In the genomic region with DNA sequence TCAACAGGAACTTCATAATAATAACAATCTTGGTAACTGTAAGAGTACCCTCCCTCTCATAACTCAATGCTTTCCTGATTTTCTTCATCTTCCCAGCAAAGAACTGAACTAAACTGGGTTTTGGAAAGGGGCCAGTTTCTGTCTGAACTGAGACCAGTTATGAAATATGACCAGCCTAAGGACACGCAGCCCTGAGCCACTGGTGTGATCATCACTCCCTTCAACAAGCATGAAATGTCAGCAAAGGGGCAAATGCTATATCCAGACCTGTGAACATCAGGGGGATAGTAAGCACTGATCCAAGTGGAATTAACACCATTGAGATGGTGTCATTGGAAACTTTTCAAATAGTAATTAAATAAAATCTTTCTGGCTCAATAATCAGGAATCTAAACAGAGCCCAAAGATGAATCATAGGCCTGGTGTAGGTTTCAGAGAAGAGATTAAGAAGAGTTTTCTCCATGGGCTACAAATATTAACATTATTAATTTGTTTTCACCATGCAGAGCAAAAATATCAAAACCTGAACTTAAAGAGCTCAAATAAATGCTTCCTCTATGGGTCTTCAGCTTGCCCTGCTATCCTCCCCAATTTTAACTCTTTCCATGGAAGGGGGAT, we compare ENCODE assay signal across 15 cellular contexts.
A peak's percentile ranks its signal among the peaks of the same experiment; 100 is the strongest.
DNase-seq lines count a peak whose midpoint lies in the region; ATAC-seq and TF ChIP-seq lines count a peak whose summit lies in the region.
"Had no signal": no experiment of that assay in that cellular context is flagged by ENCODE, and none has a peak within 500 bp of the region (broad histone marks: within the 10 kb centered on the region; RNA-seq: fewer than 3 reads in every experiment).

No MANE protein-coding gene starts in this region.

- intact Hi-C loops in Right ventricle myocardium inferior (cut with DNase I), result no loop called here
- intact Hi-C loops in cardiac septum (cut with DNase I), result no loop called here
- intact Hi-C loops in esophagus squamous epithelium (cut with DNase I), result no loop called here
- intact Hi-C loops in activated CD4-positive, alpha-beta T cell treated with anti-CD3 and anti-CD28 coated beads, Interleukin-2, amount 10 ng/mL, durations not matched to agents 24 days and 14 days (cut with micrococcal nuclease), result no loop called here

- H3K9me3 ChIP-seq in esophagus squamous epithelium (no peaks in the 10 kb centered on the region), muscle layer of duodenum (ENCODE audit: control insufficient read depth in 1 of 2, low read length in 2 of 2) (no peaks in the 10 kb centered on the region)
- H3K9me3 ChIP-seq: SJSA1 had no signal

- 33% methylated on average over 1 of the region's 1 CpG for WGBS in esophagus squamous epithelium, 2 donors

- H3K4me3 Mint-ChIP-seq in activated CD4-positive, alpha-beta T cell treated with anti-CD3 and anti-CD28 coated beads, Interleukin-2, amount 10 ng/mL, durations not matched to agents 24 days and 14 days, result no peak overlapping the region
- H3K4me3 Mint-ChIP-seq: activated T-cell treated with anti-CD3 and anti-CD28 coated beads, Interleukin-2, amount 50 U/mL, for 24 hours; type B pancreatic cell had no signal

- no peak for TF ChIP-seq POLR2A in esophagus squamous epithelium (IDR thresholded peaks at IDR 0.05)

- H3K27ac Mint-ChIP-seq in activated CD4-positive, alpha-beta T cell treated with anti-CD3 and anti-CD28 coated beads, Interleukin-2, amount 10 ng/mL, durations not matched to agents 24 days and 14 days, result no peak overlapping the region
- H3K27ac Mint-ChIP-seq: activated T-cell treated with anti-CD3 and anti-CD28 coated beads, Interleukin-2, amount 50 U/mL, for 24 hours; type B pancreatic cell had no signal

- no peaks in the 10 kb centered on the region for H3K36me3 ChIP-seq in esophagus squamous epithelium
- H3K36me3 ChIP-seq in muscle layer of duodenum (ENCODE audit: control insufficient read depth in 1 of 2, insufficient read depth in 2 of 2, low read length in 2 of 2), result peaks cover 0 to 6% of the 10 kb centered on the region in 2 donors

- no peaks in the 10 kb centered on the region for H3K4me1 Mint-ChIP-seq in activated CD4-positive, alpha-beta T cell treated with anti-CD3 and anti-CD28 coated beads, Interleukin-2, amount 10 ng/mL, durations not matched to agents 24 days and 14 days

- no peaks in the 10 kb centered on the region for H3K27me3 Mint-ChIP-seq in activated CD4-positive, alpha-beta T cell treated with anti-CD3 and anti-CD28 coated beads, Interleukin-2, amount 10 ng/mL, durations not matched to agents 24 days and 14 days
- H3K27me3 Mint-ChIP-seq: type B pancreatic cell had no signal

- H3K4me1 ChIP-seq in esophagus squamous epithelium (peaks cover 0 to 46% (median 32%) of the 10 kb centered on the region in 3 donors), muscle layer of duodenum (ENCODE audit: control insufficient read depth in 1 of 2, insufficient read depth in 2 of 2, low read length in 2 of 2) (peaks cover 17 to 53% of the 10 kb centered on the region in 2 donors)

- H3K4me3 ChIP-seq in esophagus squamous epithelium (no peak overlapping the region), muscle layer of duodenum (ENCODE audit: low read depth in 1 of 2, low read length in 2 of 2) (no peak overlapping the region)
- H3K4me3 ChIP-seq: SJSA1 had no signal

- ATAC-seq in Right ventricle myocardium inferior, result peak; percentile 70
- ATAC-seq: activated CD4-positive, CD25-positive, alpha-beta regulatory T cell treated with anti-CD3 and anti-CD28 coated beads, Interleukin-2, amount 50 U/mL, for 24 hours had no signal

- no peaks in the 10 kb centered on the region for H3K27me3 ChIP-seq in esophagus squamous epithelium
- H3K27me3 ChIP-seq in muscle layer of duodenum (ENCODE audit: low read depth, low read length), result no peaks in the 10 kb centered on the region
- H3K27me3 ChIP-seq: SJSA1 had no signal

- H3K27ac ChIP-seq in esophagus squamous epithelium (peak overlapping the region in 3 of 4 donors; percentile 32 to 72 (median 45)), muscle layer of duodenum (ENCODE audit: low read length) (peak overlapping the region; percentile 2)
- H3K27ac ChIP-seq: epithelial cell of prostate, SJSA1 had no signal

- H3K36me3 Mint-ChIP-seq in activated CD4-positive, alpha-beta T cell treated with anti-CD3 and anti-CD28 coated beads, Interleukin-2, amount 10 ng/mL, durations not matched to agents 24 days and 14 days (ENCODE audit: low read depth), result no peaks in the 10 kb centered on the region
- H3K36me3 Mint-ChIP-seq: type B pancreatic cell had no signal

- TF ChIP-seq CTCF in esophagus squamous epithelium (IDR thresholded peaks at IDR 0.05), result no peak

- H3K9me3 Mint-ChIP-seq in activated CD4-positive, alpha-beta T cell treated with anti-CD3 and anti-CD28 coated beads, Interleukin-2, amount 10 ng/mL, durations not matched to agents 24 days and 14 days, result no peaks in the 10 kb centered on the region
- H3K9me3 Mint-ChIP-seq: activated T-cell treated with anti-CD3 and anti-CD28 coated beads, Interleukin-2, amount 50 U/mL, for 24 hours; type B pancreatic cell had no signal

- no peak for DNase-seq in Right ventricle myocardium inferior (ENCODE audit: missing footprints)
- no peak for DNase-seq in cardiac septum (ENCODE audit: low spot score)
- no peak for DNase-seq in esophagus squamous epithelium (lab: John Stamatoyannopoulos, UW)
- no peak for DNase-seq in UCSD-AML1 (lab: John Stamatoyannopoulos, UW; ENCODE audit: unreplicated experiment)
- DNase-seq in activated CD4-positive, alpha-beta T cell treated with anti-CD3 and anti-CD28 coated beads, Interleukin-2, amount 10 ng/mL, durations not matched to agents 24 days and 14 days, result no peak
- DNase-seq in T-helper 1 cell, result no peak
- no peak for DNase-seq in occipital lobe (lab: John Stamatoyannopoulos, UW)
- DNase-seq: activated T-cell treated with anti-CD3 and anti-CD28 coated beads, Interleukin-2, amount 50 U/mL, for 24 hours; NCI-H82; small intestine had no signal
